9 cellular contexts compared by ENCODE assay signal in genomic region chr10:25682203-25682950, GRCh38.
DNase-seq lines count a peak whose midpoint lies in the region; ATAC-seq, FAIRE-seq and TF ChIP-seq lines count a peak whose summit lies in the region.
"Had no signal": no experiment of that assay in that cellular context is flagged by ENCODE, and none has a peak within 500 bp of the region (broad histone marks: within the 10 kb centered on the region; RNA-seq: fewer than 3 reads in every experiment).

No MANE protein-coding gene starts in this region.

- no peak overlapping the region for H3K4me3 Mint-ChIP-seq in CD14-positive monocyte
- H3K4me3 Mint-ChIP-seq: dendritic cell treated with granulocyte-macrophage colony-stimulating factor and Interleukin-4, amounts not matched to agents 40 ng/mL and 50 ng/mL, for 4 days had no signal

- H3K4me3 ChIP-seq in body of pancreas: no peak overlapping the region
- H3K4me3 ChIP-seq in kidney (ENCODE audit: low read length in 2 of 2): peak overlapping the region; percentile 59 to 66

- ATAC-seq in body of pancreas: peak; percentile 52
- ATAC-seq in activated naive CD4-positive, alpha-beta T cell treated with anti-CD3 and anti-CD28 coated beads, Interleukin-2, amount 50 U/mL, for 72 hours: no peak

- H3K9ac ChIP-seq in kidney (ENCODE audit: low read length in 2 of 2): peak overlapping the region in 1 of 2 donors; percentile 28

- H3K9me3 ChIP-seq in body of pancreas (no peaks in the 10 kb centered on the region), kidney (ENCODE audit: control insufficient read depth in 1 of 2, low read length in 2 of 2) (no peaks in the 10 kb centered on the region)

- H3K36me3 ChIP-seq in body of pancreas (replicated peaks in 1 of 2; ENCODE audit: insufficient read depth in 1 of 2, low read depth in 2 of 2) (no peaks in the 10 kb centered on the region), kidney (ENCODE audit: control insufficient read depth in 1 of 2, insufficient read depth in 2 of 2, low read length in 2 of 2) (no peaks in the 10 kb centered on the region)

- intact Hi-C loops in body of pancreas (cut with DNase I): no loop called here
- intact Hi-C loops in kidney (cut with DNase I): no loop called here
- intact Hi-C loops in CD14-positive monocyte (cut with micrococcal nuclease): no loop called here

- DNase-seq in NCI-H2029 (lab: John Stamatoyannopoulos, UW) (peak; percentile 6), NCI-H2029 treated with DMSO at 0.1 percent for 48 hours (lab: John Stamatoyannopoulos, UW) (no peak), body of pancreas (peak in 2 of 4 donors; percentile 10 to 16), kidney (no peak), CD14-positive monocyte (ENCODE audit: low spot score) (no peak), NCI-H1930 (lab: John Stamatoyannopoulos, UW) (no peak)
- DNase-seq in activated naive CD4-positive, alpha-beta T cell treated with anti-CD3 and anti-CD28 coated beads, Interleukin-2, amount 50 U/mL, for 72 hours (ENCODE audit: low spot score in 2 of 2): no peak

- H3K36me3 Mint-ChIP-seq in CD14-positive monocyte: no peaks in the 10 kb centered on the region
- H3K36me3 Mint-ChIP-seq in activated naive CD4-positive, alpha-beta T cell treated with anti-CD3 and anti-CD28 coated beads, Interleukin-2, amount 50 U/mL, for 72 hours: no peaks in the 10 kb centered on the region

- H3K9me3 Mint-ChIP-seq in CD14-positive monocyte: peaks cover 0 to 2% (median 0%) of the 10 kb centered on the region in 7 donors
- H3K9me3 Mint-ChIP-seq in activated naive CD4-positive, alpha-beta T cell treated with anti-CD3 and anti-CD28 coated beads, Interleukin-2, amount 50 U/mL, for 72 hours: no peaks in the 10 kb centered on the region
- H3K9me3 Mint-ChIP-seq: dendritic cell treated with granulocyte-macrophage colony-stimulating factor and Interleukin-4, amounts not matched to agents 40 ng/mL and 50 ng/mL, for 4 days had no signal

- H3K27ac ChIP-seq in body of pancreas (no peak overlapping the region), kidney (ENCODE audit: low read depth in 2 of 2, low read length in 2 of 2) (no peak overlapping the region), temporal lobe (ENCODE audit: low read depth, low read length) (peak overlapping the region; percentile 55)

- TF ChIP-seq POLR2A in body of pancreas (IDR thresholded peaks at IDR 0.05): no peak

- 33 to 35% methylated on average over 11 of the region's 11 CpGs for WGBS in body of pancreas, 2 donors

- TF ChIP-seq CTCF in body of pancreas (IDR thresholded peaks at IDR 0.05): no peak
- peak; percentile 62 for TF ChIP-seq CTCF in kidney (IDR thresholded peaks at IDR 0.05; ENCODE audit: borderline replicate concordance, extremely low read depth, insufficient read depth)
- no peak for TF ChIP-seq CTCF in CD14-positive monocyte (IDR thresholded peaks at IDR 0.05)

- H3K4me1 ChIP-seq in body of pancreas: no peaks in the 10 kb centered on the region
- H3K4me1 ChIP-seq in kidney (ENCODE audit: control insufficient read depth in 1 of 2, insufficient read depth in 1 of 2, low read depth in 1 of 2, low read length in 2 of 2): no peaks in the 10 kb centered on the region

- FAIRE-seq in kidney (lab: Jason Lieb, UNC): no peak

- no peaks in the 10 kb centered on the region for H3K27me3 ChIP-seq in body of pancreas

- H3K27me3 Mint-ChIP-seq in CD14-positive monocyte (ENCODE audit: low read depth in 3 of 3): peaks cover 0 to 1% (median 0%) of the 10 kb centered on the region in 3 donors
- H3K27me3 Mint-ChIP-seq: dendritic cell treated with granulocyte-macrophage colony-stimulating factor and Interleukin-4, amounts not matched to agents 40 ng/mL and 50 ng/mL, for 4 days had no signal

- no peaks in the 10 kb centered on the region for H3K4me1 Mint-ChIP-seq in CD14-positive monocyte

- peak overlapping the region in 1 of 7 donors; percentile 65 for H3K27ac Mint-ChIP-seq in CD14-positive monocyte
- no peak overlapping the region for H3K27ac Mint-ChIP-seq in activated naive CD4-positive, alpha-beta T cell treated with anti-CD3 and anti-CD28 coated beads, Interleukin-2, amount 50 U/mL, for 72 hours
- H3K27ac Mint-ChIP-seq: dendritic cell treated with granulocyte-macrophage colony-stimulating factor and Interleukin-4, amounts not matched to agents 40 ng/mL and 50 ng/mL, for 4 days had no signal

Comparison
In these comparisons a context has a peak if more than half of its experiments do, and no peak if none do; other contexts are left out.
1. H3K4me3 ChIP-seq: peak in kidney (2 of 2); none in body of pancreas (0 of 2).